In genomic region chr2:176999331-176999730, GRCh38 we compare ENCODE assay signal across 13 cellular contexts.
DNase-seq lines count a peak whose midpoint lies in the region; ATAC-seq and TF ChIP-seq lines count a peak whose summit lies in the region.
"Had no signal": no experiment of that assay in that cellular context is flagged by ENCODE, and none has a peak within 500 bp of the region (broad histone marks: within the 10 kb centered on the region; RNA-seq: fewer than 3 reads in every experiment).

No MANE protein-coding gene starts in this region.

- peak in 1 of 2 donors; percentile 12 for DNase-seq in activated naive CD4-positive, alpha-beta T cell treated with anti-CD3 and anti-CD28 coated beads, Interleukin-2, amount 50 U/mL, for 72 hours (ENCODE audit: low spot score in 2 of 2)
- no peak for DNase-seq in activated naive CD4-positive, alpha-beta T cell treated with anti-CD3 and anti-CD28 coated beads, Interleukin-2, amount 50 U/mL, for 16 hours
- peak; percentile 17 for DNase-seq in T-helper 2 cell treated with Interferon-gamma antibody and Interleukin-4, amounts not matched to agents 5 μg/mL and 100 μg/mL, for 36 hours (ENCODE audit: low spot score)
- DNase-seq in vagina (ENCODE audit: extremely low spot score in 2 of 2) (no peak), ascending aorta (ENCODE audit: low spot score in 2 of 2) (no peak), NCI-H748 treated with DMSO at 0.1 percent for 48 hours (lab: John Stamatoyannopoulos, UW) (no peak), NCI-H1092 (lab: John Stamatoyannopoulos, UW) (no peak)
- DNase-seq: activated T-cell treated with anti-CD3 and anti-CD28 coated beads, Interleukin-2, amount 50 U/mL, for 4 hours; head of caudate nucleus; Peyer's patch had no signal

- no peaks in the 10 kb centered on the region for H3K27me3 Mint-ChIP-seq in T-helper 2 cell treated with Interferon-gamma antibody and Interleukin-4, amounts not matched to agents 5 μg/mL and 100 μg/mL, for 36 hours (ENCODE audit: low read depth)

- intact Hi-C loops in vagina (cut with DNase I): no loop called here
- intact Hi-C loops in ascending aorta (cut with DNase I): no loop called here

- peaks cover 21% of the 10 kb centered on the region for H3K4me1 Mint-ChIP-seq in T-helper 2 cell treated with Interferon-gamma antibody and Interleukin-4, amounts not matched to agents 5 μg/mL and 100 μg/mL, for 36 hours (ENCODE audit: low read depth)

- H3K4me1 ChIP-seq in vagina: peaks cover 24% of the 10 kb centered on the region
- no peaks in the 10 kb centered on the region for H3K4me1 ChIP-seq in ascending aorta

- H3K36me3 ChIP-seq in vagina: no peaks in the 10 kb centered on the region
- H3K36me3 ChIP-seq in ascending aorta: no peaks in the 10 kb centered on the region
- H3K36me3 ChIP-seq: Peyer's patch, thoracic aorta had no signal

- no peak for TF ChIP-seq CTCF in vagina (IDR thresholded peaks at IDR 0.05)
- TF ChIP-seq CTCF in ascending aorta (IDR thresholded peaks at IDR 0.05): no peak

- H3K27me3 ChIP-seq in vagina: no peaks in the 10 kb centered on the region
- H3K27me3 ChIP-seq in ascending aorta: no peaks in the 10 kb centered on the region
- H3K27me3 ChIP-seq: Peyer's patch had no signal

- H3K36me3 Mint-ChIP-seq in activated naive CD4-positive, alpha-beta T cell treated with anti-CD3 and anti-CD28 coated beads, Interleukin-2, amount 50 U/mL, for 72 hours: no peaks in the 10 kb centered on the region
- no peaks in the 10 kb centered on the region for H3K36me3 Mint-ChIP-seq in T-helper 2 cell treated with Interferon-gamma antibody and Interleukin-4, amounts not matched to agents 5 μg/mL and 100 μg/mL, for 36 hours (ENCODE audit: low read depth)

- H3K27ac Mint-ChIP-seq in activated naive CD4-positive, alpha-beta T cell treated with anti-CD3 and anti-CD28 coated beads, Interleukin-2, amount 50 U/mL, for 72 hours: no peak overlapping the region
- no peak overlapping the region for H3K27ac Mint-ChIP-seq in T-helper 2 cell treated with Interferon-gamma antibody and Interleukin-4, amounts not matched to agents 5 μg/mL and 100 μg/mL, for 36 hours
- H3K27ac Mint-ChIP-seq: progenitor cell of endocrine pancreas had no signal

- no peak for TF ChIP-seq POLR2A in vagina (IDR thresholded peaks at IDR 0.05)

- H3K27ac ChIP-seq in vagina: peak overlapping the region; percentile 36
- H3K27ac ChIP-seq in ascending aorta: no peak overlapping the region
- H3K27ac ChIP-seq: Peyer's patch, thoracic aorta had no signal

- peak; percentile 34 to 59 for ATAC-seq in activated naive CD4-positive, alpha-beta T cell treated with anti-CD3 and anti-CD28 coated beads, Interleukin-2, amount 50 U/mL, for 72 hours
- peak; percentile 47 for ATAC-seq in HG02981 (IDR thresholded peaks at IDR 0.05; ENCODE audit: unreplicated experiment)

- H3K4me3 ChIP-seq in vagina (no peak overlapping the region), ascending aorta (no peak overlapping the region)
- H3K4me3 ChIP-seq: Peyer's patch, thoracic aorta had no signal

- H3K9me3 Mint-ChIP-seq in activated naive CD4-positive, alpha-beta T cell treated with anti-CD3 and anti-CD28 coated beads, Interleukin-2, amount 50 U/mL, for 72 hours: peaks cover 0 to 4% of the 10 kb centered on the region in 2 donors
- no peaks in the 10 kb centered on the region for H3K9me3 Mint-ChIP-seq in T-helper 2 cell treated with Interferon-gamma antibody and Interleukin-4, amounts not matched to agents 5 μg/mL and 100 μg/mL, for 36 hours
- H3K9me3 Mint-ChIP-seq: activated T-cell treated with anti-CD3 and anti-CD28 coated beads, Interleukin-2, amount 50 U/mL, for 4 hours had no signal

- no peak overlapping the region for H3K4me3 Mint-ChIP-seq in T-helper 2 cell treated with Interferon-gamma antibody and Interleukin-4, amounts not matched to agents 5 μg/mL and 100 μg/mL, for 36 hours
- H3K4me3 Mint-ChIP-seq: activated T-cell treated with anti-CD3 and anti-CD28 coated beads, Interleukin-2, amount 50 U/mL, for 4 hours had no signal

- no peaks in the 10 kb centered on the region for H3K9me3 ChIP-seq in vagina
- no peaks in the 10 kb centered on the region for H3K9me3 ChIP-seq in ascending aorta
- H3K9me3 ChIP-seq: Peyer's patch, thoracic aorta had no signal
